In genomic region chr20:41224281-41224680, GRCh38 we compare ENCODE assay signal across 17 cellular contexts.
A peak's percentile ranks its signal among the peaks of the same experiment; 100 is the strongest.
DNase-seq lines count a peak whose midpoint lies in the region.
"Had no signal": no experiment of that assay in that cellular context is flagged by ENCODE, and none has a peak within 500 bp of the region (broad histone marks: within the 10 kb centered on the region; RNA-seq: fewer than 3 reads in every experiment).

No MANE protein-coding gene starts in this region.

- peak overlapping the region; percentile 91 for H3K27ac ChIP-seq in cingulate gyrus (ENCODE audit: low read depth, low read length)

- H3K27ac Mint-ChIP-seq in activated CD4-positive, alpha-beta memory T cell treated with anti-CD3 and anti-CD28 coated beads, Interleukin-2, amount 10 ng/mL, durations not matched to agents 7 days and 5 days: no peak overlapping the region
- H3K27ac Mint-ChIP-seq: B cell had no signal

- CTCF ChIA-PET in activated CD4-positive, alpha-beta memory T cell treated with anti-CD3 and anti-CD28 coated beads, Interleukin-2, amount 10 ng/mL, durations not matched to agents 7 days and 5 days (lab: Charles Lee): interaction anchor here (0.6 to 2.2 kb wide), 7 partner anchors 9 to 452 kb away, joined by 3 to 13 read pairs (median 4); no protein-coding TSS in a partner anchor

- H3K4me1 Mint-ChIP-seq in activated CD4-positive, alpha-beta memory T cell treated with anti-CD3 and anti-CD28 coated beads, Interleukin-2, amount 10 ng/mL, durations not matched to agents 7 days and 5 days: peaks cover 6% of the 10 kb centered on the region

- no peaks in the 10 kb centered on the region for H3K36me3 Mint-ChIP-seq in activated CD4-positive, alpha-beta memory T cell treated with anti-CD3 and anti-CD28 coated beads, Interleukin-2, amount 10 ng/mL, durations not matched to agents 7 days and 5 days (ENCODE audit: low read depth)

- POLR2A ChIA-PET in activated CD4-positive, alpha-beta memory T cell treated with anti-CD3 and anti-CD28 coated beads, Interleukin-2, amount 10 ng/mL, durations not matched to agents 7 days and 5 days (lab: Charles Lee): interaction anchor here (0.8 kb wide), 1 partner anchor 67 kb away, joined by 3 read pairs; no protein-coding TSS in a partner anchor

- no peaks in the 10 kb centered on the region for H3K9me3 Mint-ChIP-seq in activated CD4-positive, alpha-beta memory T cell treated with anti-CD3 and anti-CD28 coated beads, Interleukin-2, amount 10 ng/mL, durations not matched to agents 7 days and 5 days

- DNase-seq in SIG-M5 treated with dmso at 0.1 percent for 504 hours (lab: John Stamatoyannopoulos, UW; ENCODE audit: unreplicated experiment) (peak; percentile 14), SIG-M5 (lab: John Stamatoyannopoulos, UW) (no peak), OCI-M1 (lab: John Stamatoyannopoulos, UW) (peak; percentile 4), superior temporal gyrus (ENCODE audit: extremely low spot score) (peak; percentile 67), NCI-H2081 (lab: John Stamatoyannopoulos, UW) (no peak), NK-92 (lab: John Stamatoyannopoulos, UW; ENCODE audit: unreplicated experiment) (no peak)
- DNase-seq in activated CD4-positive, alpha-beta memory T cell treated with anti-CD3 and anti-CD28 coated beads, Interleukin-2, amount 10 ng/mL, durations not matched to agents 7 days and 5 days: no peak
- DNase-seq: 8988T, Caco-2, IMR-90, Karpas-422, MM.1S, NCI-H187 treated with DMSO at 0.1 percent for 48 hours, NCI-H526, Right ventricle myocardium superior had no signal

- no peak overlapping the region for H3K4me3 Mint-ChIP-seq in activated CD4-positive, alpha-beta memory T cell treated with anti-CD3 and anti-CD28 coated beads, Interleukin-2, amount 10 ng/mL, durations not matched to agents 7 days and 5 days
- H3K4me3 Mint-ChIP-seq: B cell had no signal

- no peaks in the 10 kb centered on the region for H3K27me3 Mint-ChIP-seq in activated CD4-positive, alpha-beta memory T cell treated with anti-CD3 and anti-CD28 coated beads, Interleukin-2, amount 10 ng/mL, durations not matched to agents 7 days and 5 days
- H3K27me3 Mint-ChIP-seq: B cell had no signal

Comparison
In these comparisons a context has a peak if more than half of its experiments do, and no peak if none do; other contexts are left out.
1. DNase-seq: peak in SIG-M5 treated with dmso at 0.1 percent for 504 hours (single experiment), OCI-M1 (single experiment) and superior temporal gyrus (single experiment); none in SIG-M5 (single experiment), NCI-H2081 (0 of 2), activated CD4-positive, alpha-beta memory T cell treated with anti-CD3 and anti-CD28 coated beads, Interleukin-2, amount 10 ng/mL, durations not matched to agents 7 days and 5 days (single experiment) and NK-92 (single experiment).